Comparison of ENCODE assay signal across 9 cellular contexts in the genomic region with DNA sequence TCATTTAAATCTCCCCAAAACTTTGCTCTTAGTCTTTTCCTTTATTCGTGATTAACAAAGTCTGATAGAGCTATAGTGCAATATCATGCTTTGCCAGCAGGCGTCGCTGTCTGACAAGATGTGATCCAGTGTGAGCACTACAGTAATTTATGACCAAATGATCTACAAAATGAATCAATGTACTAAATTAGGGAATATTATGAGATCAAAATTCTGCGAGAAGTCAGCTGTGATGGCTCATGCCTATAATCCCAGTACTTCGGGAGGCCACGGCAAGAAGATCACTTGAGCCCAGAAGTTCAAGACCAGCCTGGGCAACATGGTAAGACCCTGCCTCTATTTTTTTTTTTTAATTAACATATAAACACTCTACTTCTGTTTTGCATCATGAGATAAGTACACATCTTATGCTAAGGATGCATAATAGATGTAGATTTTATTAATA. TPM values are rescaled to one million over a fixed set of nuclear protein-coding genes. Genes with fewer than 3 reads are reported as not detected.
DNase-seq lines count a peak whose midpoint lies in the region; ATAC-seq and TF ChIP-seq lines count a peak whose summit lies in the region.
"Had no signal": no experiment of that assay in that cellular context is flagged by ENCODE, and none has a peak within 500 bp of the region (broad histone marks: within the 10 kb centered on the region; RNA-seq: fewer than 3 reads in every experiment).

No MANE protein-coding gene starts in this region.

- H3K9me3 ChIP-seq in osteoblast (ENCODE audit: low read depth, low read length), result peaks cover 3% of the 10 kb centered on the region
- peaks cover 9% of the 10 kb centered on the region for H3K9me3 ChIP-seq in upper lobe of right lung

- H3K36me3 ChIP-seq in osteoblast (ENCODE audit: insufficient read depth, low read length), result no peaks in the 10 kb centered on the region
- no peaks in the 10 kb centered on the region for H3K36me3 ChIP-seq in upper lobe of right lung
- H3K36me3 ChIP-seq: BLaER1 had no signal

- ATAC-seq in upper lobe of right lung (peak; percentile 46), GM19467 (IDR thresholded peaks at IDR 0.05; ENCODE audit: unreplicated experiment) (no peak)

- no peak for TF ChIP-seq POLR2A in erythroblast (IDR thresholded peaks at IDR 0.05; ENCODE audit: low read length)

- H3K27ac ChIP-seq in osteoblast (ENCODE audit: low read depth, low read length) (peak overlapping the region; percentile 51), upper lobe of right lung (no peak overlapping the region)
- H3K27ac ChIP-seq: BLaER1 had no signal

- peaks cover 4% of the 10 kb centered on the region for H4K20me1 ChIP-seq in osteoblast (ENCODE audit: insufficient read depth, low read length)

- intact Hi-C loops in upper lobe of right lung (cut with DNase I), result loop anchor here (10.0 kb wide), 1 partner anchor 196 kb away; no protein-coding TSS in a partner anchor

- TF ChIP-seq CTCF in osteoblast (IDR thresholded peaks at IDR 0.05; ENCODE audit: extremely low read depth, low read depth, low read length), result peak; percentile 97
- peak; percentile 97 for TF ChIP-seq CTCF in upper lobe of right lung (IDR thresholded peaks at IDR 0.05)

- H2AFZ ChIP-seq in osteoblast (ENCODE audit: low read length), result no peak overlapping the region

- H3K4me3 ChIP-seq in osteoblast (ENCODE audit: insufficient read depth, low read length) (no peak overlapping the region), upper lobe of right lung (no peak overlapping the region)
- H3K4me3 ChIP-seq: BLaER1 had no signal

- DNase-seq in DMS153 (lab: John Stamatoyannopoulos, UW) (peak; percentile 43), DMS153 treated with DMSO at 0.1 percent for 48 hours (lab: John Stamatoyannopoulos, UW; ENCODE audit: unreplicated experiment) (no peak), NCI-H226 (peak; percentile 61), erythroblast (lab: John Stamatoyannopoulos, UW) (peak; percentile 69 to 81), osteoblast (ENCODE audit: insufficient read length, low spot score, missing footprints) (no peak), upper lobe of right lung (peak; percentile 77)
- peak; percentile 95 for DNase-seq in activated CD8-positive, alpha-beta memory T cell treated with anti-CD3 and anti-CD28 coated beads for 24 hours

- H3K27me3 ChIP-seq in osteoblast (ENCODE audit: insufficient read depth, low read length) (no peaks in the 10 kb centered on the region), upper lobe of right lung (no peaks in the 10 kb centered on the region)
- H3K27me3 ChIP-seq: BLaER1 had no signal

- H3K4me2 ChIP-seq in osteoblast (ENCODE audit: insufficient read depth, low read length), result no peak overlapping the region
- H3K4me2 ChIP-seq: BLaER1 had no signal

- H3K4me1 ChIP-seq in osteoblast (ENCODE audit: insufficient read depth, low read length) (peaks cover 26% of the 10 kb centered on the region), upper lobe of right lung (peaks cover 28% of the 10 kb centered on the region)

- H3K79me2 ChIP-seq in osteoblast (ENCODE audit: insufficient read depth, low read length), result peaks cover 7% of the 10 kb centered on the region

RNA-seq across cellular contexts. Expression of a gene that starts 3.6 kb away (rescaled TPM):
- total RNA-seq in osteoblast (14.7 and 23.2 TPM in 2 replicates), upper lobe of right lung (29.0 TPM)

RNA-seq across cellular contexts. Expression of a gene that starts 54.5 kb away (rescaled TPM):
- total RNA-seq in osteoblast (45.1 and 51.4 TPM in 2 replicates), upper lobe of right lung (43.7 TPM)

Comparison
In these comparisons a context has a peak if more than half of its experiments do, and no peak if none do; other contexts are left out.
1. DNase-seq: peak in DMS153 (single experiment), NCI-H226 (single experiment), activated CD8-positive, alpha-beta memory T cell treated with anti-CD3 and anti-CD28 coated beads for 24 hours (single experiment), erythroblast (2 of 2) and upper lobe of right lung (single experiment); none in DMS153 treated with DMSO at 0.1 percent for 48 hours (single experiment) and osteoblast (single experiment).